9 cellular contexts compared by ENCODE assay signal in the genomic region with DNA sequence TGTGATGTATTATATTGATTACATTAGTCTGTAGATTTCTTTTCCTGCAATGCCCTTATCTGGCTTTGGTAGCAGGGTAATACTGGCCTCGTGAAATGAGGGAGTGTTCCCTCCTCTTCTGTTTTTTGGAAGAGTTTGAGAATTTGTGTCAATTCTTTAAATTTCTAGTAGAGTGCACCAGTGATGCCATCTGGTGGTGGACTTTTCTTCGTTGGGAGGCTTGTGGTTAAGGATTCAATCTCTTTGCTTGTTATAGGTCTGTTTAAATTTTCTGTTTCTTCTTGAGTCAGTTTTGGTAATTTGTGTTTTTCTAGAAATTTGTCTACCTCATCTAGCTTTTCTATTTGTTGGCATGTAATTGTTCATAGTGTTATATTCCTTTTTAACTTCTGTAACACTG. TPM values are rescaled to one million over a fixed set of nuclear protein-coding genes. Genes with fewer than 3 reads are reported as not detected.
A peak's percentile ranks its signal among the peaks of the same experiment; 100 is the strongest.
DNase-seq lines count a peak whose midpoint lies in the region; ATAC-seq and TF ChIP-seq lines count a peak whose summit lies in the region.
"Had no signal": no experiment of that assay in that cellular context is flagged by ENCODE, and none has a peak within 500 bp of the region (broad histone marks: within the 10 kb centered on the region; RNA-seq: fewer than 3 reads in every experiment).

No MANE protein-coding gene starts in this region.

- intact Hi-C loops in Panc1 (cut with micrococcal nuclease; ENCODE audit: unreplicated experiment) (loop anchor here (1.0 kb wide), 1 partner anchor 65 kb away; no protein-coding TSS in a partner anchor), testis (cut with DNase I; ENCODE audit: low total_unique reads) (no loop called here)

- no peaks in the 10 kb centered on the region for H3K4me1 Mint-ChIP-seq in osteocyte (ENCODE audit: unreplicated experiment)

- no peaks in the 10 kb centered on the region for H3K4me1 ChIP-seq in Panc1 (ENCODE audit: control insufficient read depth, insufficient read depth, low read length)
- H3K4me1 ChIP-seq in testis, result no peaks in the 10 kb centered on the region

- POLR2A ChIA-PET in Panc1 (lab: Charles Lee), result interaction anchor here (0.7 kb wide), 1 partner anchor 71 kb away, joined by 4 read pairs; no protein-coding TSS in a partner anchor

- H3K27me3 Mint-ChIP-seq in osteocyte (ENCODE audit: unreplicated experiment), result peaks cover 11% of the 10 kb centered on the region

- in situ Hi-C loops in Panc1 (cut with HindIII; ENCODE audit: low pct_unique_long_range_greater_than_20kb, low sequenced_read_pairs), result no loop called here

- DNase-seq in AML-193 (lab: John Stamatoyannopoulos, UW), result peak; percentile 5 to 37
- no peak for DNase-seq in Panc1 (ENCODE audit: low read depth, low spot score)
- DNase-seq in dedifferentiated amniotic fluid mesenchymal stem cell (ENCODE audit: extremely low spot score), result peak; percentile 16
- no peak for DNase-seq in osteocyte (ENCODE audit: extremely low spot score, unreplicated experiment)
- no peak for DNase-seq in testis
- DNase-seq in anterior cingulate cortex (lab: John Stamatoyannopoulos, UW), result no peak
- no peak for DNase-seq in GM19238 (ENCODE audit: insufficient read length, low spot score)

- H3K9me3 ChIP-seq in Panc1 (ENCODE audit: control insufficient read depth, insufficient read depth, low read depth, low read length), result no peaks in the 10 kb centered on the region
- no peaks in the 10 kb centered on the region for H3K9me3 ChIP-seq in testis
- H3K9me3 ChIP-seq: thoracic aorta had no signal

- H3K4me3 ChIP-seq in Panc1 (ENCODE audit: low read depth in 2 of 2, low read length in 2 of 2), result no peak overlapping the region
- H3K4me3 ChIP-seq in testis, result no peak overlapping the region
- H3K4me3 ChIP-seq: thoracic aorta had no signal

- CTCF ChIA-PET in Panc1 (lab: Charles Lee), result interaction anchor here (0.6 to 1.9 kb wide), 4 partner anchors 64 to 460 kb away, joined by 3 to 9 read pairs (median 4); a partner anchor contains a TSS

- no peaks in the 10 kb centered on the region for H3K36me3 ChIP-seq in Panc1 (ENCODE audit: control insufficient read depth, insufficient read depth, low read length)
- no peaks in the 10 kb centered on the region for H3K36me3 ChIP-seq in testis (ENCODE audit: low read depth, missing control alignments)
- H3K36me3 ChIP-seq: thoracic aorta had no signal

- WGBS in testis, 2 donors, result 32 to 42% methylated on average over 2 of the region's 2 CpGs

- H3K36me3 Mint-ChIP-seq in osteocyte (ENCODE audit: unreplicated experiment), result no peaks in the 10 kb centered on the region

- H3K27me3 ChIP-seq in Panc1 (ENCODE audit: control insufficient read depth, insufficient read depth, low read length) (no peaks in the 10 kb centered on the region), testis (no peaks in the 10 kb centered on the region)

- no peak overlapping the region for H3K27ac Mint-ChIP-seq in osteocyte (ENCODE audit: unreplicated experiment)

- TF ChIP-seq POLR2A in testis (IDR thresholded peaks at IDR 0.05), result no peak

- peak; percentile 37; the same call in 1 of the 2 replicates for TF ChIP-seq CTCF in GM12874 (IDR thresholded peaks at IDR 0.05; ENCODE audit: insufficient read depth, low read depth, low read length)
- peak; percentile 69; the same call in 1 of the 2 replicates for TF ChIP-seq CTCF in Panc1 (IDR thresholded peaks at IDR 0.05)
- TF ChIP-seq CTCF in osteocyte (IDR thresholded peaks at IDR 0.05), result peak; percentile 58
- TF ChIP-seq CTCF in testis (IDR thresholded peaks at IDR 0.05), result peak in 1 of 3 experiments; percentile 30

- peaks cover 11% of the 10 kb centered on the region for H3K9me3 Mint-ChIP-seq in osteocyte (ENCODE audit: unreplicated experiment)

- BruUV-seq in Panc1 (replicated peaks; lab: Mats Ljungman, UMichigan), result no TSS peak

- 0 out of 2 replicates have a peak, but pooled peaks have one; percentile 42 for ATAC-seq in Panc1

- H3K27ac ChIP-seq in Panc1 (ENCODE audit: low read length), result no peak overlapping the region
- H3K27ac ChIP-seq in testis, result no peak overlapping the region
- H3K27ac ChIP-seq: thoracic aorta had no signal

- no peak overlapping the region for H3K4me3 Mint-ChIP-seq in osteocyte (ENCODE audit: unreplicated experiment)

RNA-seq across cellular contexts. Expression of a gene that starts 18.9 kb away (rescaled TPM):
- total RNA-seq in Panc1 (2021; ENCODE audit: unreplicated experiment), result 7.6 TPM
- 6.6 TPM for polyA plus RNA-seq in Panc1 (2012; ENCODE audit: insufficient read length)
- 4.7 and 4.8 TPM in 2 replicates for total RNA-seq in osteocyte
- 10 to 100 TPM; 11.4 to 16.0 TPM for total RNA-seq in testis
- polyA plus RNA-seq in testis (ENCODE audit: insufficient read depth, low read depth, low replicate concordance), result 6.3 TPM

RNA-seq across cellular contexts. Expression of a gene that starts 46.5 kb away (rescaled TPM):
- 0.21 TPM for total RNA-seq in Panc1 (2021; ENCODE audit: unreplicated experiment)
- not detected for polyA plus RNA-seq in Panc1 (2012; ENCODE audit: insufficient read length)
- not detected in 2 replicates for total RNA-seq in osteocyte
- total RNA-seq in testis, result 10 to 100 TPM; 49.5 to 88.7 TPM
- polyA plus RNA-seq in testis (ENCODE audit: insufficient read depth, low read depth, low replicate concordance), result 181 TPM
- total RNA-seq: thoracic aorta had no signal

Comparison
In these comparisons a context has a peak if more than half of its experiments do, and no peak if none do; other contexts are left out.
1. DNase-seq: peak in AML-193 (2 of 2) and dedifferentiated amniotic fluid mesenchymal stem cell (single experiment); none in Panc1 (single experiment), osteocyte (single experiment), testis (single experiment), anterior cingulate cortex (0 of 58) and GM19238 (single experiment).
2. RNA of a gene that starts 46.5 kb away (total RNA-seq): 49.5 to 88.7 TPM in testis; 0.21 TPM in Panc1 (single experiment) and not detected in osteocyte; every median in the first group is over 10 times any median in the second.